Comparison of ENCODE assay signal across 1 cellular context in the genomic region with DNA sequence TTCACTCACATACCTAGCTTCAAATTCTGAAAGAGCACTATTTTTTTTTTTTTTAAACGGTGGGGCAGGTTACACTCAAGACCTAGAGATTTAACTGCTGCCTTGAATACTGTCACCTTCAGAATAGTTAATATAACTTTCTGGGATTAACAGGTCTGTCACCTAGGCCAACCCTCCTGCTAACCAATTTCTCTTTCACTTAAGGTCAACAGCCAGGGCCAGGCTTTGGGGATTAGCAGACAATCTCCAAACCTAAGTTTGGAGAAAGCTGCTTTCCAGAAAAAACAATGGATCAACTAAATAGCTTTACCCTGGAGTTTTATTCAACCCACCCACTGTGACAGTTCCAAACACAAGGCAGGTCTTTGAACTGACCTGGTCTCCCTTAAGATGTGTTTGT.
TF ChIP-seq lines count a peak whose summit lies in the region.

No MANE protein-coding gene starts in this region.

TF ChIP-seq in HepG2, 621 proteins besides CTCF, POLR2A, EP300 and RAD21 (continued from another document):
- TF ChIP-seq CC2D1A (CRISPR knock-in tag; IDR thresholded peaks at IDR 0.05) (no peak), ZEB1 (IDR thresholded peaks at IDR 0.05; ENCODE audit: insufficient replicate concordance, low read depth) (no peak), HDAC2 (CRISPR knock-in tag; IDR thresholded peaks at IDR 0.05) (no peak), ZNF354B (CRISPR knock-in tag; IDR thresholded peaks at IDR 0.05) (no peak), ZNF33B (CRISPR knock-in tag; IDR thresholded peaks at IDR 0.05) (no peak), SNAPC2 (CRISPR knock-in tag; IDR thresholded peaks at IDR 0.05) (no peak), SAFB2 (CRISPR knock-in tag; IDR thresholded peaks at IDR 0.05; ENCODE audit: borderline replicate concordance, low read depth) (no peak), HCFC1 (IDR thresholded peaks at IDR 0.05; ENCODE audit: low read depth, low read length) (no peak), HOXA5 (CRISPR knock-in tag; IDR thresholded peaks at IDR 0.05) (no peak)
- TF ChIP-seq, protein P1, sequence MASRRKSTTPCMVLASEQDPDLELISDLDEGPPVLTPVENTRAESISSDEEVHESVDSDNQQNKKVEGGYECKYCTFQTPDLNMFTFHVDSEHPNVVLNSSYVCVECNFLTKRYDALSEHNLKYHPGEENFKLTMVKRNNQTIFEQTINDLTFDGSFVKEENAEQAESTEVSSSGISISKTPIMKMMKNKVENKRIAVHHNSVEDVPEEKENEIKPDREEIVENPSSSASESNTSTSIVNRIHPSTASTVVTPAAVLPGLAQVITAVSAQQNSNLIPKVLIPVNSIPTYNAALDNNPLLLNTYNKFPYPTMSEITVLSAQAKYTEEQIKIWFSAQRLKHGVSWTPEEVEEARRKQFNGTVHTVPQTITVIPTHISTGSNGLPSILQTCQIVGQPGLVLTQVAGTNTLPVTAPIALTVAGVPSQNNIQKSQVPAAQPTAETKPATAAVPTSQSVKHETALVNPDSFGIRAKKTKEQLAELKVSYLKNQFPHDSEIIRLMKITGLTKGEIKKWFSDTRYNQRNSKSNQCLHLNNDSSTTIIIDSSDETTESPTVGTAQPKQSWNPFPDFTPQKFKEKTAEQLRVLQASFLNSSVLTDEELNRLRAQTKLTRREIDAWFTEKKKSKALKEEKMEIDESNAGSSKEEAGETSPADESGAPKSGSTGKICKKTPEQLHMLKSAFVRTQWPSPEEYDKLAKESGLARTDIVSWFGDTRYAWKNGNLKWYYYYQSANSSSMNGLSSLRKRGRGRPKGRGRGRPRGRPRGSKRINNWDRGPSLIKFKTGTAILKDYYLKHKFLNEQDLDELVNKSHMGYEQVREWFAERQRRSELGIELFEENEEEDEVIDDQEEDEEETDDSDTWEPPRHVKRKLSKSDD (CRISPR knock-in tag; IDR thresholded peaks at IDR 0.05; ENCODE audit: low read depth) = no peak
